Comparison of ENCODE assay signal across 9 cellular contexts in the genomic region with DNA sequence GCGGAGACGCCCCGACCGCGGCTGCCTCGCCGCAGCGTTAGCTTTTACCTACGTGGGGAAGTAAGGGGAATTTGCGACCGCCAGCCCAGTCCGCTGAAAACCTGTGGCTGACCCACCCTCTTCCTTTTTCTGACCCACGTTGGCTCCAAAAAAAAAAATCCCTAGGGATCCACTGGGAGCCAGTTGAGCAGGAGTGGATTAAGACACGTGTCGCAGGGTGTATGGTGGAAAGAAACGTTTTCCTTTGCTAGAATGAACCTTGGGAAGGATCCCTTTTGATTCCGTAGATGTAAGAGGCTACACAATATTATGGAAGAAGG. TPM values are rescaled to one million over a fixed set of nuclear protein-coding genes. Genes with fewer than 3 reads are reported as not detected.
DNase-seq lines count a peak whose midpoint lies in the region; ATAC-seq and TF ChIP-seq lines count a peak whose summit lies in the region.
"Had no signal": no experiment of that assay in that cellular context is flagged by ENCODE, and none has a peak within 500 bp of the region (broad histone marks: within the 10 kb centered on the region; RNA-seq: fewer than 3 reads in every experiment).

No MANE protein-coding gene starts in this region.

- no peak for TF ChIP-seq CTCF in left ventricle myocardium inferior (IDR thresholded peaks at IDR 0.05; ENCODE audit: borderline replicate concordance)

- H3K9me3 Mint-ChIP-seq in CD8-positive, alpha-beta memory T cell: no peaks in the 10 kb centered on the region
- H3K9me3 Mint-ChIP-seq in activated CD4-positive, alpha-beta memory T cell treated with anti-CD3 and anti-CD28 coated beads for 36 hours: no peaks in the 10 kb centered on the region

- H3K27me3 Mint-ChIP-seq in CD8-positive, alpha-beta memory T cell: no peaks in the 10 kb centered on the region
- H3K27me3 Mint-ChIP-seq in activated CD4-positive, alpha-beta memory T cell treated with anti-CD3 and anti-CD28 coated beads for 36 hours: no peaks in the 10 kb centered on the region

- CTCF ChIA-PET in CD8-positive, alpha-beta memory T cell (lab: Charles Lee): interaction anchor here (0.9 kb wide), 1 partner anchor 35 kb away, joined by 3 read pairs; no protein-coding TSS in a partner anchor
- CTCF ChIA-PET in activated CD4-positive, alpha-beta memory T cell treated with anti-CD3 and anti-CD28 coated beads for 36 hours (lab: Charles Lee): no interaction called here

- H3K4me3 Mint-ChIP-seq in CD8-positive, alpha-beta memory T cell: peak overlapping the region; percentile 95 to 100 (median 99)
- H3K4me3 Mint-ChIP-seq in activated CD4-positive, alpha-beta memory T cell treated with anti-CD3 and anti-CD28 coated beads for 36 hours: peak overlapping the region; percentile 100

- POLR2A ChIA-PET in CD8-positive, alpha-beta memory T cell (lab: Charles Lee): no interaction called here
- POLR2A ChIA-PET in activated CD4-positive, alpha-beta memory T cell treated with anti-CD3 and anti-CD28 coated beads for 36 hours (lab: Charles Lee): interaction anchor here (0.6 to 1.5 kb wide), 2 partner anchors 214 to 215 kb away, joined by 3 read pairs; partner anchors contain the start of gene RNF168

- H3K4me3 ChIP-seq in CD8-positive, alpha-beta memory T cell (ENCODE audit: low read length): peak overlapping the region; percentile 96
- H3K4me3 ChIP-seq in left ventricle myocardium inferior (peak overlapping the region; percentile 78), skeletal muscle satellite cell (ENCODE audit: low read length) (peak overlapping the region; percentile 93)

- ATAC-seq in HG03342 (IDR thresholded peaks at IDR 0.05; ENCODE audit: unreplicated experiment) (peak; percentile 11), HG03280 (IDR thresholded peaks at IDR 0.05; ENCODE audit: unreplicated experiment) (no peak), HG02610 (IDR thresholded peaks at IDR 0.05; ENCODE audit: unreplicated experiment) (no peak)

- no peaks in the 10 kb centered on the region for H3K36me3 ChIP-seq in CD8-positive, alpha-beta memory T cell (ENCODE audit: insufficient read depth, low read length)
- H3K36me3 ChIP-seq in left ventricle myocardium inferior (no peaks in the 10 kb centered on the region), skeletal muscle satellite cell (ENCODE audit: insufficient read depth, low read length) (peaks cover 7% of the 10 kb centered on the region)

- intact Hi-C loops in activated CD4-positive, alpha-beta memory T cell treated with anti-CD3 and anti-CD28 coated beads for 36 hours (cut with micrococcal nuclease): no loop called here
- intact Hi-C loops in left ventricle myocardium inferior (cut with micrococcal nuclease): no loop called here

- H3K27me3 ChIP-seq in CD8-positive, alpha-beta memory T cell (ENCODE audit: insufficient read depth, low read length, poor library complexity, severe bottlenecking): no peaks in the 10 kb centered on the region
- H3K27me3 ChIP-seq in left ventricle myocardium inferior (ENCODE audit: low read depth): no peaks in the 10 kb centered on the region
- H3K27me3 ChIP-seq in skeletal muscle satellite cell (ENCODE audit: control insufficient read depth, insufficient read depth, low read length): no peaks in the 10 kb centered on the region

- DNase-seq in CD8-positive, alpha-beta memory T cell: no peak
- DNase-seq in activated CD4-positive, alpha-beta memory T cell treated with anti-CD3 and anti-CD28 coated beads for 36 hours: no peak
- DNase-seq in left ventricle myocardium inferior: no peak
- DNase-seq in ecto neural progenitor cell (ENCODE audit: low spot score): no peak

- peak overlapping the region; percentile 94 for H3K9ac ChIP-seq in skeletal muscle satellite cell (ENCODE audit: low read depth, low read length)

- H3K4me2 ChIP-seq in skeletal muscle satellite cell (ENCODE audit: low read length): peak overlapping the region; percentile 84

- H3K27ac ChIP-seq in CD8-positive, alpha-beta memory T cell (ENCODE audit: low read depth, low read length): peak overlapping the region; percentile 95
- H3K27ac ChIP-seq in left ventricle myocardium inferior (replicated peaks): peak overlapping the region; percentile 96

- H3K9me3 ChIP-seq in CD8-positive, alpha-beta memory T cell (ENCODE audit: low read length): no peaks in the 10 kb centered on the region
- H3K9me3 ChIP-seq in left ventricle myocardium inferior (replicated peaks) (no peaks in the 10 kb centered on the region), skeletal muscle satellite cell (replicated peaks; ENCODE audit: low read length) (no peaks in the 10 kb centered on the region)

- peaks cover 0 to 11% (median 0%) of the 10 kb centered on the region in 3 donors for H3K36me3 Mint-ChIP-seq in CD8-positive, alpha-beta memory T cell
- peaks cover 8% of the 10 kb centered on the region for H3K36me3 Mint-ChIP-seq in activated CD4-positive, alpha-beta memory T cell treated with anti-CD3 and anti-CD28 coated beads for 36 hours

- peaks cover 12% of the 10 kb centered on the region for H3K4me1 ChIP-seq in CD8-positive, alpha-beta memory T cell (ENCODE audit: insufficient read depth, low read length)
- H3K4me1 ChIP-seq in left ventricle myocardium inferior: peaks cover 52% of the 10 kb centered on the region
- H3K4me1 ChIP-seq in skeletal muscle satellite cell (ENCODE audit: control insufficient read depth, insufficient read depth, low read length): peaks cover 21% of the 10 kb centered on the region

- peak overlapping the region; percentile 75 to 100 (median 93) for H3K27ac Mint-ChIP-seq in CD8-positive, alpha-beta memory T cell
- peak overlapping the region; percentile 79 for H3K27ac Mint-ChIP-seq in activated CD4-positive, alpha-beta memory T cell treated with anti-CD3 and anti-CD28 coated beads for 36 hours

- H3K4me1 Mint-ChIP-seq in CD8-positive, alpha-beta memory T cell: peaks cover 47 to 53% (median 49%) of the 10 kb centered on the region in 3 donors
- H3K4me1 Mint-ChIP-seq in activated CD4-positive, alpha-beta memory T cell treated with anti-CD3 and anti-CD28 coated beads for 36 hours (ENCODE audit: low read depth): peaks cover 39% of the 10 kb centered on the region

RNA-seq across cellular contexts. Expression of gene PCYT1A, which starts 0.6 kb away (rescaled TPM):
- total RNA-seq in CD8-positive, alpha-beta memory T cell: 10 to 100 TPM; 60.1 to 61.0 TPM
- polyA plus RNA-seq in CD8-positive, alpha-beta memory T cell: 20.0 TPM
- 10 to 100 TPM; 46.8 to 48.6 TPM for total RNA-seq in activated CD4-positive, alpha-beta memory T cell treated with anti-CD3 and anti-CD28 coated beads for 36 hours
- total RNA-seq in left ventricle myocardium inferior: 93.6 TPM
- 99.4 and 118 TPM in 2 replicates for total RNA-seq in skeletal muscle satellite cell (2012; rRNA removed)

RNA-seq across cellular contexts. Expression of gene DYNLT2B, which starts 29.9 kb away (rescaled TPM):
- 10 to 100 TPM in 1 of 2 experiments, 1 to 10 TPM in 1; 8.6 to 10.7 TPM for total RNA-seq in CD8-positive, alpha-beta memory T cell
- 10.9 TPM for polyA plus RNA-seq in CD8-positive, alpha-beta memory T cell
- 10 to 100 TPM; 15.8 to 17.1 TPM for total RNA-seq in activated CD4-positive, alpha-beta memory T cell treated with anti-CD3 and anti-CD28 coated beads for 36 hours
- 3.9 TPM for total RNA-seq in left ventricle myocardium inferior
- total RNA-seq in skeletal muscle satellite cell (2012; rRNA removed): 4.8 and 8.4 TPM in 2 replicates

RNA-seq across cellular contexts. Expression of gene TM4SF19, which starts 50.1 kb away (rescaled TPM):
- under 1 TPM; 0.35 to 0.62 TPM for total RNA-seq in CD8-positive, alpha-beta memory T cell
- polyA plus RNA-seq in CD8-positive, alpha-beta memory T cell: 1.2 TPM
- total RNA-seq in activated CD4-positive, alpha-beta memory T cell treated with anti-CD3 and anti-CD28 coated beads for 36 hours: not detected
- total RNA-seq in left ventricle myocardium inferior: not detected
- 7.9 TPM in 1 of 2 replicates, not detected in the other for total RNA-seq in skeletal muscle satellite cell (2012; rRNA removed)
- total RNA-seq: T-helper 1 cell treated with Interleukin-12 subunit alpha and Interleukin-12 subunit beta and Interleukin-4 antibody, amounts not matched to agents 30 ng/mL and 1 ng/mL, for 36 hours had no signal
